8 cellular contexts compared by ENCODE assay signal in genomic region chr3:138950006-138950644, GRCh38. TPM values are rescaled to one million over a fixed set of nuclear protein-coding genes. Genes with fewer than 3 reads are reported as not detected.
DNase-seq lines count a peak whose midpoint lies in the region; ATAC-seq and TF ChIP-seq lines count a peak whose summit lies in the region.

No MANE protein-coding gene starts in this region.

- DNase-seq in NCI-H82 (lab: John Stamatoyannopoulos, UW) (peak; percentile 61), NCI-H82 treated with DMSO at 0.1 percent for 48 hours (lab: John Stamatoyannopoulos, UW; ENCODE audit: unreplicated experiment) (no peak), right atrium auricular region (ENCODE audit: low spot score) (no peak), erythroblast (lab: John Stamatoyannopoulos, UW) (no peak)
- peak; percentile 66 for DNase-seq in activated CD8-positive, alpha-beta memory T cell treated with anti-CD3 and anti-CD28 coated beads, Interleukin-2, amount 50 U/mL, for 48 hours
- no peak for DNase-seq in NK-92 treated with Interleukin-12 subunit alpha and Interleukin-12 subunit beta, amount 100 ng/mL, for 24 hours (lab: John Stamatoyannopoulos, UW)

- no peaks in the 10 kb centered on the region for H3K36me3 ChIP-seq in right atrium auricular region
- no peaks in the 10 kb centered on the region for H3K36me3 ChIP-seq in skeletal muscle satellite cell (ENCODE audit: insufficient read depth, low read length)

- ATAC-seq in GM18907 (IDR thresholded peaks at IDR 0.05; ENCODE audit: unreplicated experiment): no peak

- peak overlapping the region; percentile 16 to 42 for H3K4me3 ChIP-seq in right atrium auricular region
- peak overlapping the region; percentile 57 for H3K4me3 ChIP-seq in skeletal muscle satellite cell (ENCODE audit: low read length)

- TF ChIP-seq POLR2A in erythroblast (IDR thresholded peaks at IDR 0.05; ENCODE audit: low read length): no peak

- peaks cover 21 to 52% of the 10 kb centered on the region in 2 donors for H3K27me3 ChIP-seq in right atrium auricular region
- peaks cover 49% of the 10 kb centered on the region for H3K27me3 ChIP-seq in skeletal muscle satellite cell (ENCODE audit: control insufficient read depth, insufficient read depth, low read length)

- no peak for TF ChIP-seq CTCF in right atrium auricular region (IDR thresholded peaks at IDR 0.05)

- peak overlapping the region; percentile 8 for H3K9ac ChIP-seq in skeletal muscle satellite cell (ENCODE audit: low read depth, low read length)

- H3K27ac ChIP-seq in right atrium auricular region: no peak overlapping the region

- peaks cover 0 to 38% of the 10 kb centered on the region in 2 donors for H3K4me1 ChIP-seq in right atrium auricular region
- peaks cover 17% of the 10 kb centered on the region for H3K4me1 ChIP-seq in skeletal muscle satellite cell (ENCODE audit: control insufficient read depth, insufficient read depth, low read length)

- peak overlapping the region; percentile 75 for H3K4me2 ChIP-seq in skeletal muscle satellite cell (ENCODE audit: low read length)

- no peaks in the 10 kb centered on the region for H3K9me3 ChIP-seq in right atrium auricular region
- H3K9me3 ChIP-seq in skeletal muscle satellite cell (replicated peaks; ENCODE audit: low read length): no peaks in the 10 kb centered on the region

RNA-seq across cellular contexts. Expression of gene FOXL2NB, which starts 3.1 kb away (rescaled TPM):
- not detected for total RNA-seq in right atrium auricular region
- under 0.01 TPM in 1 of 2 replicates, not detected in the other for total RNA-seq in skeletal muscle satellite cell (2012; rRNA removed)

RNA-seq across cellular contexts. Expression of gene FOXL2, which starts 3.2 kb away (rescaled TPM):
- total RNA-seq in right atrium auricular region: not detected
- total RNA-seq in skeletal muscle satellite cell (2012; rRNA removed): under 0.01 and 0.25 TPM in 2 replicates

RNA-seq across cellular contexts. Expression of gene PRR23A, which starts 55.9 kb away (rescaled TPM):
- not detected for total RNA-seq in right atrium auricular region
- not detected in 2 replicates for total RNA-seq in skeletal muscle satellite cell (2012; rRNA removed)

Comparison
In these comparisons a context has a peak if more than half of its experiments do, and no peak if none do; other contexts are left out.
1. DNase-seq: peak in NCI-H82 (single experiment) and activated CD8-positive, alpha-beta memory T cell treated with anti-CD3 and anti-CD28 coated beads, Interleukin-2, amount 50 U/mL, for 48 hours (single experiment); none in NCI-H82 treated with DMSO at 0.1 percent for 48 hours (single experiment), right atrium auricular region (single experiment), NK-92 treated with Interleukin-12 subunit alpha and Interleukin-12 subunit beta, amount 100 ng/mL, for 24 hours (single experiment) and erythroblast (0 of 2).